ENCODE assay signal across 22 cellular contexts in genomic region chr2:233094614-233095013, GRCh38. TPM values are rescaled to one million over a fixed set of nuclear protein-coding genes. Genes with fewer than 3 reads are reported as not detected.
A peak's percentile ranks its signal among the peaks of the same experiment; 100 is the strongest.
DNase-seq lines count a peak whose midpoint lies in the region; ATAC-seq and TF ChIP-seq lines count a peak whose summit lies in the region.
"Had no signal": no experiment of that assay in that cellular context is flagged by ENCODE, and none has a peak within 500 bp of the region (broad histone marks: within the 10 kb centered on the region; RNA-seq: fewer than 3 reads in every experiment).

No MANE protein-coding gene starts in this region.

- ATAC-seq in GM21526 (IDR thresholded peaks at IDR 0.05; ENCODE audit: low FRiP score, unreplicated experiment), result no peak
- ATAC-seq: right cardiac atrium had no signal

- H3K27ac ChIP-seq in Karpas-422 (ENCODE audit: low read length), result peak overlapping the region; percentile 100
- no peak overlapping the region for H3K27ac ChIP-seq in neural progenitor cell
- H3K27ac ChIP-seq in caudate nucleus (ENCODE audit: low read depth, low read length), result no peak overlapping the region
- H3K27ac ChIP-seq: breast epithelium had no signal

- H4K20me1 ChIP-seq in Karpas-422 (ENCODE audit: insufficient read depth, low read depth, low read length) (no peaks in the 10 kb centered on the region), neural progenitor cell (ENCODE audit: low read depth) (no peaks in the 10 kb centered on the region)

- peaks cover 6% of the 10 kb centered on the region for H3K27me3 Mint-ChIP-seq in neural progenitor cell (ENCODE audit: insufficient read depth, low read depth)

- H3K9ac ChIP-seq in Karpas-422 (ENCODE audit: low read length), result no peak overlapping the region
- no peak overlapping the region for H3K9ac ChIP-seq in neural progenitor cell

- H3K9me3 ChIP-seq in Karpas-422 (ENCODE audit: low read length), result no peaks in the 10 kb centered on the region
- no peaks in the 10 kb centered on the region for H3K9me3 ChIP-seq in neural progenitor cell (ENCODE audit: low read depth)
- H3K9me3 ChIP-seq: BE2C, breast epithelium, HAP-1, MG63 had no signal

- no peaks in the 10 kb centered on the region for H3K36me3 Mint-ChIP-seq in neural progenitor cell
- H3K36me3 Mint-ChIP-seq: type B pancreatic cell had no signal

- peaks cover 72% of the 10 kb centered on the region for H3K4me1 ChIP-seq in Karpas-422 (ENCODE audit: low read length)
- H3K4me1 ChIP-seq in neural progenitor cell, result no peaks in the 10 kb centered on the region
- H3K4me1 ChIP-seq: BE2C, breast epithelium, HAP-1 had no signal

- H3K4me1 Mint-ChIP-seq in neural progenitor cell, result peaks cover 13% of the 10 kb centered on the region

- H3K4me3 Mint-ChIP-seq in neural progenitor cell, result peak overlapping the region; percentile 8
- H3K4me3 Mint-ChIP-seq: type B pancreatic cell had no signal

- H3K36me3 ChIP-seq in Karpas-422 (ENCODE audit: insufficient read depth, low read length) (peaks cover 26% of the 10 kb centered on the region), neural progenitor cell (no peaks in the 10 kb centered on the region)
- H3K36me3 ChIP-seq: BE2C, breast epithelium, HAP-1, MG63 had no signal

- H3F3A ChIP-seq in neural progenitor cell (ENCODE audit: low read depth), result no peaks in the 10 kb centered on the region

- H2AFZ ChIP-seq in Karpas-422 (ENCODE audit: low read length) (no peak overlapping the region), neural progenitor cell (replicated peaks) (no peak overlapping the region)

- no peaks in the 10 kb centered on the region for H3K9me3 Mint-ChIP-seq in neural progenitor cell
- H3K9me3 Mint-ChIP-seq: type B pancreatic cell had no signal

- peak overlapping the region; percentile 60 for H3K27ac Mint-ChIP-seq in neural progenitor cell
- H3K27ac Mint-ChIP-seq: type B pancreatic cell had no signal

- H3K4me3 ChIP-seq in Karpas-422 (ENCODE audit: low read length) (no peak overlapping the region), neural progenitor cell (no peak overlapping the region)
- H3K4me3 ChIP-seq: breast epithelium, HAP-1, MG63 had no signal

- no peaks in the 10 kb centered on the region for H3K9me2 ChIP-seq in Karpas-422 (replicated peaks; ENCODE audit: insufficient read depth, low read length)

- H3K27me3 ChIP-seq in Karpas-422 (ENCODE audit: low read length) (no peaks in the 10 kb centered on the region), neural progenitor cell (no peaks in the 10 kb centered on the region)
- H3K27me3 ChIP-seq: breast epithelium, MG63 had no signal

- TF ChIP-seq CTCF in neural progenitor cell (IDR thresholded peaks at IDR 0.05) (no peak), GM10266 (IDR thresholded peaks at IDR 0.05; ENCODE audit: control insufficient read depth, insufficient read depth, low read depth, missing control alignments) (no peak)

- peaks cover 77% of the 10 kb centered on the region for H3K79me2 ChIP-seq in Karpas-422 (ENCODE audit: low read length)
- no peaks in the 10 kb centered on the region for H3K79me2 ChIP-seq in neural progenitor cell (ENCODE audit: low read depth)

- DNase-seq in NCI-H748 (lab: John Stamatoyannopoulos, UW; ENCODE audit: unreplicated experiment) (peak; percentile 7), NCI-H748 treated with DMSO at 0.1 percent for 48 hours (lab: John Stamatoyannopoulos, UW) (no peak), Karpas-422 (no peak), dermis blood vessel endothelial cell (peak; percentile 19), neural progenitor cell (ENCODE audit: low spot score) (no peak), GM10266 (ENCODE audit: extremely low spot score) (no peak), caudate nucleus (lab: John Stamatoyannopoulos, UW) (no peak)
- DNase-seq: activated CD4-positive, alpha-beta T cell treated with anti-CD3 and anti-CD28 coated beads for 48 hours; activated CD8-positive, alpha-beta memory T cell treated with anti-CD3 and anti-CD28 coated beads, Interleukin-2, amount 50 U/mL, for 4 hours; activated gamma-delta T cell; BE2C; cortex of kidney; MG63; NCI-H1436; NCI-H82; right cardiac atrium; SIG-M5; T-helper 1 cell had no signal

- no peak overlapping the region for H3K4me2 ChIP-seq in Karpas-422 (ENCODE audit: low read depth, low read length, poor library complexity, severe bottlenecking)
- no peak overlapping the region for H3K4me2 ChIP-seq in neural progenitor cell

RNA-seq across cellular contexts. Expression of gene INPP5D, which starts 34.5 kb away (rescaled TPM):
- 145 and 155 TPM in 2 replicates for total RNA-seq in Karpas-422 (2014; rRNA removed; shearing (Covaris generic); ENCODE audit: low replicate concordance)
- total RNA-seq in dermis blood vessel endothelial cell (45.3 and 45.7 TPM in 2 replicates), neural progenitor cell (ENCODE audit: low replicate concordance) (2.9 and 4.2 TPM in 2 replicates)

Comparison
In these comparisons a context has a peak if more than half of its experiments do, and no peak if none do; other contexts are left out.
1. DNase-seq: peak in NCI-H748 (single experiment) and dermis blood vessel endothelial cell (single experiment); none in NCI-H748 treated with DMSO at 0.1 percent for 48 hours (single experiment), Karpas-422 (single experiment), neural progenitor cell (single experiment), GM10266 (single experiment) and caudate nucleus (0 of 61).